Comparison of ENCODE assay signal across 29 cellular contexts in the genomic region with DNA sequence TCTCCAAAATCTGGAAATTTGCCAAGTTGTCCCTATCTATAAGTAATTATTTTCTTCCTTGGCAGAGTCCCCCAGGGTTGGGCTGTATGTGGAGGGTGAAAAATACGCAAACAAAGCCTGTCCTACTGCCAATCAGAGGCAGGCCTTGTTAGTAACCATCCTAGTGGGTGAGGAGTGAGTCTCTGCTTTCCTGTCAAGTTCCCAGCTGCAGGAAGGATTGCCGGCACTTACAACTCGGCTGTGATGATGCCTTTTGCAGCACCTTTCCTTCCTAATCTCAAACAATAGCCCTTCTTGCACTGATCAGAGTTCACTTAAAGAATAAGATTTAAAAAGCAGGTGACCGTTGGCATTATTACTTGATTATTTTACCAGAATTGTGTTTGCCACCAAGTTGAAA.
"Had no signal": no experiment of that assay in that cellular context is flagged by ENCODE, and none has a peak within 500 bp of the region (broad histone marks: within the 10 kb centered on the region; RNA-seq: fewer than 3 reads in every experiment).

No MANE protein-coding gene starts in this region.

- H3K27ac Mint-ChIP-seq: activated naive CD4-positive, alpha-beta T cell treated with anti-CD3 and anti-CD28 coated beads for 36 hours; activated naive CD8-positive, alpha-beta T cell treated with anti-CD3 and anti-CD28 coated beads, Interleukin-2, amount 10 ng/mL, durations not matched to agents 7 days and 5 days; activated T-helper 1 cell treated with anti-CD3 and anti-CD28 coated beads, Interleukin-12 subunit alpha, Interleukin-12 subunit beta, Interleukin-2, Interleukin-4 antibody, amounts not matched to agents 30 ng/mL and 10 ng/mL and 1 ng/mL, durations not matched to agents 14 hours and 24 hours and 36 hours; natural killer cell had no signal

- FAIRE-seq: astrocyte, endometrium had no signal

- H3K36me3 Mint-ChIP-seq: activated naive CD8-positive, alpha-beta T cell treated with anti-CD3 and anti-CD28 coated beads, Interleukin-2, amount 10 ng/mL, durations not matched to agents 7 days and 5 days; natural killer cell had no signal

- H3K4me3 Mint-ChIP-seq: activated naive CD4-positive, alpha-beta T cell treated with anti-CD3 and anti-CD28 coated beads for 36 hours; activated naive CD8-positive, alpha-beta T cell treated with anti-CD3 and anti-CD28 coated beads, Interleukin-2, amount 10 ng/mL, durations not matched to agents 7 days and 5 days; activated T-helper 1 cell treated with anti-CD3 and anti-CD28 coated beads, Interleukin-12 subunit alpha, Interleukin-12 subunit beta, Interleukin-2, Interleukin-4 antibody, amounts not matched to agents 30 ng/mL and 10 ng/mL and 1 ng/mL, durations not matched to agents 14 hours and 24 hours and 36 hours; natural killer cell had no signal

- DNase-seq: activated CD4-positive, alpha-beta T cell treated with anti-CD3 and anti-CD28 coated beads for 48 hours; activated CD4-positive, alpha-beta T cell treated with anti-CD3 and anti-CD28 coated beads, Interleukin-2, amount 50 U/mL, for 48 hours; activated CD8-positive, alpha-beta memory T cell treated with anti-CD3 and anti-CD28 coated beads for 24 hours; activated effector memory CD4-positive, alpha-beta T cell treated with anti-CD3 and anti-CD28 coated beads, Interleukin-2, amount 50 U/mL, for 16 hours; activated naive CD4-positive, alpha-beta T cell treated with anti-CD3 and anti-CD28 coated beads for 36 hours; activated naive CD8-positive, alpha-beta T cell treated with anti-CD3 and anti-CD28 coated beads, Interleukin-2, amount 10 ng/mL, durations not matched to agents 7 days and 5 days; activated T-cell treated with anti-CD3 and anti-CD28 coated beads, Interleukin-2, amount 50 U/mL, for 1 hour; amniotic stem cell; brain microvascular endothelial cell; caudate nucleus; effector CD8-positive, alpha-beta T cell; esophagus squamous epithelium; foreskin melanocyte; kidney glomerular epithelial cell; lower lobe of right lung; mesenchymal stem cell; natural killer cell; stimulated activated CD4-positive, alpha-beta T cell treated with anti-CD3 and anti-CD28 coated beads, Interleukin-1b, Interleukin-23, amount 100 ng/mL, for 48 hours; stimulated activated CD4-positive, alpha-beta T cell treated with anti-CD3 and anti-CD28 coated beads, Interleukin-4, amount 100 ng/mL, for 4 hours; stimulated activated CD8-positive, alpha-beta memory T cell treated with anti-CD3 and anti-CD28 coated beads, Interleukin-4, amount 100 ng/mL, for 48 hours; stimulated activated naive CD4-positive, alpha-beta T cell; transverse colon had no signal

- H3K36me3 ChIP-seq: brain microvascular endothelial cell, esophagus squamous epithelium, lower lobe of right lung, right atrium auricular region, transverse colon had no signal

- H3K9me3 ChIP-seq: esophagus squamous epithelium, lower lobe of right lung, right atrium auricular region, transverse colon had no signal

- H3K4me3 ChIP-seq: esophagus squamous epithelium, lower lobe of right lung, right atrium auricular region, smooth muscle cell, transverse colon had no signal

- H3K9me3 Mint-ChIP-seq: activated naive CD4-positive, alpha-beta T cell treated with anti-CD3 and anti-CD28 coated beads for 36 hours; activated naive CD8-positive, alpha-beta T cell treated with anti-CD3 and anti-CD28 coated beads, Interleukin-2, amount 10 ng/mL, durations not matched to agents 7 days and 5 days; natural killer cell had no signal

- H3K27ac ChIP-seq: brain microvascular endothelial cell, epithelial cell of prostate, esophagus squamous epithelium, lower lobe of right lung, transverse colon had no signal

- H3K4me1 ChIP-seq: esophagus squamous epithelium, transverse colon had no signal

- H3K4me2 ChIP-seq: smooth muscle cell had no signal

- ATAC-seq: left lobe of liver, natural killer cell had no signal

- H3K27me3 ChIP-seq: brain microvascular endothelial cell, esophagus squamous epithelium, right atrium auricular region, transverse colon had no signal
